Comparison of ENCODE assay signal across 9 cellular contexts in the genomic region with DNA sequence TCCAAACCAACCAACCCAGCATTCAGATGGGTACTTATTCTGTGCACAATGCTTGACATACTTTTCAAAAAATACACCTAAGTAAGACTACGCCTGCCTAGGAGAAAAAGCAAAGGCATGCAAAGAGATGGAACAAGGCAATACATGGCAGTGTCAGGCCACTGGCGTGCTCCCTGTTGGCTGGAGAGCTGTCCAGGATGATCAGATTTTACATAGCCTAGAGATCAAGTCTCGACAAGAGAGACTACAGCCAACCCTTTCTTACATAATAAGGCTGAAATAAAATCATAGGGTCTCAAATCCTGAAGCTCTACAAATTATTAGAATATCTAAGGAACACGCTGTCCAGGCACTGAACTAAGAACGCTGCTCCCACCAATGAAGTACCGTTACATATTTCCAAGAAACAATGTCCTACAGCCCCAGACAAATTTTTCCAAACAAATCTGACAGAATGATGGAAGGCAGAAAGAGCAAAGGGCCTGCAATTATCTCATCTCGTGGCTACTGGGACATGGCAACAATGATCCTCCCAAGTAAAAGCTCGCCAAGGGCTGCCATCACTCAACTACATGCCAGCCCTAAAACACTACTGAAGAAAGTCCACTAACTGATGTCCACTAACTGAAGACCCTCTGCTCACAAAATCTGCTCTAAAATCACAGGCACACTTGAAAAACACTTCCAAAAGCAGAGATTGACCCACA. TPM values are rescaled to one million over a fixed set of nuclear protein-coding genes. Genes with fewer than 3 reads are reported as not detected.
DNase-seq lines count a peak whose midpoint lies in the region; TF ChIP-seq lines count a peak whose summit lies in the region.
"Had no signal": no experiment of that assay in that cellular context is flagged by ENCODE, and none has a peak within 500 bp of the region (broad histone marks: within the 10 kb centered on the region; RNA-seq: fewer than 3 reads in every experiment).

No MANE protein-coding gene starts in this region.

- peaks cover 39% of the 10 kb centered on the region for H3K36me3 Mint-ChIP-seq in chondrocyte (ENCODE audit: low read depth)

- no peak for TF ChIP-seq EP300 in neural cell (conservative IDR thresholded peaks at IDR 0.05; ENCODE audit: poor library complexity, severe bottlenecking)

- no peak overlapping the region for H3K4me3 Mint-ChIP-seq in chondrocyte (ENCODE audit: unreplicated experiment)

- TF ChIP-seq CTCF in chondrocyte (IDR thresholded peaks at IDR 0.05), result no peak
- no peak for TF ChIP-seq CTCF in neural cell (IDR thresholded peaks at IDR 0.05; ENCODE audit: poor library complexity, severe bottlenecking)

- H3K4me1 ChIP-seq in GM23248 (ENCODE audit: insufficient read depth) (peaks cover 27% of the 10 kb centered on the region), NT2/D1 (ENCODE audit: insufficient read depth, insufficient read length) (no peaks in the 10 kb centered on the region)

- H3K27me3 ChIP-seq in GM23248 (replicated peaks; ENCODE audit: insufficient read depth) (no peaks in the 10 kb centered on the region), NT2/D1 (ENCODE audit: insufficient read depth, insufficient read length) (no peaks in the 10 kb centered on the region), neural cell (ENCODE audit: insufficient read depth, low read depth, low read length) (no peaks in the 10 kb centered on the region)
- H3K27me3 ChIP-seq: SJSA1 had no signal

- H3K9me3 Mint-ChIP-seq in chondrocyte (ENCODE audit: low read depth), result no peaks in the 10 kb centered on the region

- DNase-seq in GM23248, result no peak
- DNase-seq in NT2/D1 (ENCODE audit: low read depth, low spot score), result no peak
- no peak for DNase-seq in chondrocyte (ENCODE audit: low spot score)
- DNase-seq in SIG-M5 (lab: John Stamatoyannopoulos, UW), result no peak
- no peak for DNase-seq in ecto neural progenitor cell (ENCODE audit: low spot score)
- DNase-seq in SKM-1 (lab: John Stamatoyannopoulos, UW; ENCODE audit: unreplicated experiment), result no peak
- DNase-seq: DMS53 had no signal

- no peak overlapping the region for H2AFZ ChIP-seq in GM23248
- no peak overlapping the region for H2AFZ ChIP-seq in neural cell (ENCODE audit: low read depth, low read length)

- peak overlapping the region; percentile 17 for H3K4me2 ChIP-seq in GM23248 (ENCODE audit: unreplicated experiment)
- no peak overlapping the region for H3K4me2 ChIP-seq in neural cell (ENCODE audit: low read length)

- H3K4me1 Mint-ChIP-seq in chondrocyte (ENCODE audit: low read depth), result peaks cover 49% of the 10 kb centered on the region

- H3K27ac ChIP-seq in GM23248 (no peak overlapping the region), neural cell (ENCODE audit: low read length) (no peak overlapping the region)
- H3K27ac ChIP-seq: SJSA1 had no signal

- peaks cover 61% of the 10 kb centered on the region for H3K36me3 ChIP-seq in GM23248 (ENCODE audit: low read depth)
- H3K36me3 ChIP-seq in NT2/D1 (ENCODE audit: insufficient read depth, insufficient read length, low read length), result peaks cover 81% of the 10 kb centered on the region
- H3K36me3 ChIP-seq in neural cell (ENCODE audit: insufficient read depth, low read length), result peaks cover 4% of the 10 kb centered on the region

- peaks cover 51% of the 10 kb centered on the region for H3F3A ChIP-seq in GM23248 (ENCODE audit: insufficient read depth)
- H3F3A ChIP-seq in neural cell (ENCODE audit: insufficient read depth, low read length, poor library complexity, severe bottlenecking), result no peaks in the 10 kb centered on the region

- no peaks in the 10 kb centered on the region for H3K27me3 Mint-ChIP-seq in chondrocyte (ENCODE audit: low read depth)

- peak overlapping the region; percentile 42 for H3K27ac Mint-ChIP-seq in chondrocyte (ENCODE audit: unreplicated experiment)

- H3K9ac ChIP-seq in GM23248 (no peak overlapping the region), NT2/D1 (ENCODE audit: insufficient read length, low read depth) (peak overlapping the region; percentile 34), neural cell (ENCODE audit: low read length) (no peak overlapping the region)

- H3K9me2 ChIP-seq in GM23248 (ENCODE audit: insufficient read depth) (no peaks in the 10 kb centered on the region), neural cell (ENCODE audit: insufficient read depth, low read length) (no peaks in the 10 kb centered on the region)

- in situ Hi-C loops in GM23248 (cut with MboI), result no loop called here

- no peak overlapping the region for H3K4me3 ChIP-seq in GM23248
- H3K4me3 ChIP-seq in NT2/D1 (ENCODE audit: insufficient read length, low read depth), result no peak overlapping the region
- peak overlapping the region; percentile 22 for H3K4me3 ChIP-seq in neural cell (ENCODE audit: low read length)
- H3K4me3 ChIP-seq: SJSA1 had no signal

- 80 to 82% methylated on average over 8 of the region's 8 CpGs for WGBS in GM23248 (ENCODE audit: low coverage in 1 of 2, low lambda C conversion rate in 2 of 2, missing lambda C conversion rate in 2 of 2), 2 experiments

- TF ChIP-seq RAD21 in neural cell (conservative IDR thresholded peaks at IDR 0.05), result no peak

- H4K20me1 ChIP-seq in GM23248 (ENCODE audit: insufficient read depth), result peaks cover 55% of the 10 kb centered on the region
- peaks cover 19% of the 10 kb centered on the region for H4K20me1 ChIP-seq in neural cell (ENCODE audit: insufficient read depth)

- H3K79me2 ChIP-seq in GM23248 (ENCODE audit: insufficient read depth), result peaks cover 79% of the 10 kb centered on the region
- peaks cover 47% of the 10 kb centered on the region for H3K79me2 ChIP-seq in neural cell (replicated peaks; ENCODE audit: insufficient read depth, low read length)

- H3K9me3 ChIP-seq in GM23248 (ENCODE audit: low read depth) (no peaks in the 10 kb centered on the region), NT2/D1 (ENCODE audit: insufficient read depth, low read length) (no peaks in the 10 kb centered on the region), neural cell (ENCODE audit: low read length) (no peaks in the 10 kb centered on the region)
- H3K9me3 ChIP-seq: SJSA1 had no signal

TF ChIP-seq in neural cell, 6 proteins besides CTCF, POLR2A, EP300 and RAD21:
- TF ChIP-seq POLR2AphosphoS5 (IDR thresholded peaks at IDR 0.05) (no peak), TAF1 (IDR thresholded peaks at IDR 0.05; ENCODE audit: low read depth) (no peak), SMC3 (conservative IDR thresholded peaks at IDR 0.05; ENCODE audit: poor library complexity) (no peak), MXI1 (conservative IDR thresholded peaks at IDR 0.05; ENCODE audit: poor library complexity, severe bottlenecking) (no peak), EZH2 (IDR thresholded peaks at IDR 0.05; ENCODE audit: borderline replicate concordance, insufficient read depth, low read length, poor library complexity, severe bottlenecking) (no peak)
- TF ChIP-seq, protein P1, sequence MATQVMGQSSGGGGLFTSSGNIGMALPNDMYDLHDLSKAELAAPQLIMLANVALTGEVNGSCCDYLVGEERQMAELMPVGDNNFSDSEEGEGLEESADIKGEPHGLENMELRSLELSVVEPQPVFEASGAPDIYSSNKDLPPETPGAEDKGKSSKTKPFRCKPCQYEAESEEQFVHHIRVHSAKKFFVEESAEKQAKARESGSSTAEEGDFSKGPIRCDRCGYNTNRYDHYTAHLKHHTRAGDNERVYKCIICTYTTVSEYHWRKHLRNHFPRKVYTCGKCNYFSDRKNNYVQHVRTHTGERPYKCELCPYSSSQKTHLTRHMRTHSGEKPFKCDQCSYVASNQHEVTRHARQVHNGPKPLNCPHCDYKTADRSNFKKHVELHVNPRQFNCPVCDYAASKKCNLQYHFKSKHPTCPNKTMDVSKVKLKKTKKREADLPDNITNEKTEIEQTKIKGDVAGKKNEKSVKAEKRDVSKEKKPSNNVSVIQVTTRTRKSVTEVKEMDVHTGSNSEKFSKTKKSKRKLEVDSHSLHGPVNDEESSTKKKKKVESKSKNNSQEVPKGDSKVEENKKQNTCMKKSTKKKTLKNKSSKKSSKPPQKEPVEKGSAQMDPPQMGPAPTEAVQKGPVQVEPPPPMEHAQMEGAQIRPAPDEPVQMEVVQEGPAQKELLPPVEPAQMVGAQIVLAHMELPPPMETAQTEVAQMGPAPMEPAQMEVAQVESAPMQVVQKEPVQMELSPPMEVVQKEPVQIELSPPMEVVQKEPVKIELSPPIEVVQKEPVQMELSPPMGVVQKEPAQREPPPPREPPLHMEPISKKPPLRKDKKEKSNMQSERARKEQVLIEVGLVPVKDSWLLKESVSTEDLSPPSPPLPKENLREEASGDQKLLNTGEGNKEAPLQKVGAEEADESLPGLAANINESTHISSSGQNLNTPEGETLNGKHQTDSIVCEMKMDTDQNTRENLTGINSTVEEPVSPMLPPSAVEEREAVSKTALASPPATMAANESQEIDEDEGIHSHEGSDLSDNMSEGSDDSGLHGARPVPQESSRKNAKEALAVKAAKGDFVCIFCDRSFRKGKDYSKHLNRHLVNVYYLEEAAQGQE (IDR thresholded peaks at IDR 0.05; ENCODE audit: borderline replicate concordance), result no peak

RNA-seq across cellular contexts. Expression of gene RPS15A, which starts 5.1 kb away (rescaled TPM):
- total RNA-seq in GM23248 (2014; rRNA removed; shearing (Covaris generic)), result 1,662 and 1,721 TPM in 2 replicates
- polyA plus RNA-seq in GM23248 (2016; fragmentation: Nextera tagmentation; extraction: Ambion mirVana) (651 and 660 TPM in 2 replicates), neural cell (3,271 and 3,296 TPM in 2 replicates)
- total RNA-seq in chondrocyte, result 794 to 833 TPM (median 819 TPM) in 3 replicates
- 786 and 1,100 TPM in 2 replicates for polyA minus RNA-seq in neural cell

RNA-seq across cellular contexts. Expression of gene ARL6IP1, which starts 16.3 kb away (rescaled TPM):
- total RNA-seq in GM23248 (2014; rRNA removed; shearing (Covaris generic)), result 184 and 201 TPM in 2 replicates
- polyA plus RNA-seq in GM23248 (2016; fragmentation: Nextera tagmentation; extraction: Ambion mirVana) (131 and 135 TPM in 2 replicates), neural cell (533 and 556 TPM in 2 replicates)
- 63.6 to 72.4 TPM (median 68.7 TPM) in 3 replicates for total RNA-seq in chondrocyte
- polyA minus RNA-seq in neural cell, result 448 and 463 TPM in 2 replicates
